1 cellular context compared by ENCODE assay signal in the genomic region with DNA sequence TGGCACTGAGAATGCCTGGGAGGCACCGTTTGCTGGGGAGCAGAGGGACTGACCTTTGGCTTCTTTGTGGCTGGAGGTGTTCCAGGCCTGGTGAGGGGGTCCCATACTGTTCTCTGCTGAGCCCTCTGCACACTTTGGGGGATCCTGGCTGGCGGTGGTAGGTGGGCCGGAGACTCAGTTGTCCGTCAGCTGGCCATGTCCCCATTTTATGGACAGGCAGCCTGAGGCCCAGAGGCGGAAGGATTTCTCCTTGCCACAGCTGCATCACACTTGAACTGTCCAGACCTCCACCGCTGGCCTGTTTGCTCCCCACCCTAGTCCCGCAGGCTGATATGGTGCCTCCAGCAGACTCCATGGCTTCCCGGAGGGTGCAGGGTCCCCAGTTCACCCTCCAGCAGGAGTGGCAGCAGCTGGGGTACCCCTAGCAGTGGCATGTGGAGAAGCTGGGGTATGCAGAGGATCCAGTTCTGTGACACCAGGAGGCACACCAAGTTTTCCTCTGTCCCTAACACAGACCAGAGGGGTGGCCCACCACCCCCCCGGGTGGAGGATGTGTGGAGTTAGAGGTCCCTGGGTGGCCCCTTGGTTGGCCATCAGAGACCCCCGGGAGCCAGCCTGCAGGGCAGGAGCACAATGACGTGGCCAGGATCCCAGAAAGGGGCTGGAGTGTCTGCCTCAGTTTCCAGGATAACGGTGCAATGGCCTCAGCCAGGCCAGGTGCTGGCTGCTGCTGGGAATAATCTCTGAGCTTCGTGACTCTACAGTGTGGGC.
TF ChIP-seq lines count a peak whose summit lies in the region.

No MANE protein-coding gene starts in this region.

TF ChIP-seq in K562, 482 proteins besides CTCF, POLR2A, EP300 and RAD21:
- TF ChIP-seq RBM25 (IDR thresholded peaks at IDR 0.05; ENCODE audit: low read depth, low read length, severe bottlenecking) = peak; percentile 28
- TF ChIP-seq RUNX1 (IDR thresholded peaks at IDR 0.05; ENCODE audit: low read depth) = no peak
- TF ChIP-seq KHSRP (IDR thresholded peaks at IDR 0.05) = no peak
- TF ChIP-seq, protein P1, sequence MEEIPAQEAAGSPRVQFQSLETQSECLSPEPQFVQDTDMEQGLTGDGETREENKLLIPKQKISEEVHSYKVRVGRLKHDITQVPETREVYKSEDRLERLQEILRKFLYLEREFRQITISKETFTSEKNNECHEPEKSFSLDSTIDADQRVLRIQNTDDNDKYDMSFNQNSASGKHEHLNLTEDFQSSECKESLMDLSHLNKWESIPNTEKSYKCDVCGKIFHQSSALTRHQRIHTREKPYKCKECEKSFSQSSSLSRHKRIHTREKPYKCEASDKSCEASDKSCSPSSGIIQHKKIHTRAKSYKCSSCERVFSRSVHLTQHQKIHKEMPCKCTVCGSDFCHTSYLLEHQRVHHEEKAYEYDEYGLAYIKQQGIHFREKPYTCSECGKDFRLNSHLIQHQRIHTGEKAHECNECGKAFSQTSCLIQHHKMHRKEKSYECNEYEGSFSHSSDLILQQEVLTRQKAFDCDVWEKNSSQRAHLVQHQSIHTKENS (CRISPR knock-in tag; IDR thresholded peaks at IDR 0.05) = no peak
- TF ChIP-seq ETS1 (conservative IDR thresholded peaks at IDR 0.05; ENCODE audit: control insufficient read depth, low read depth, low read length) = no peak
- TF ChIP-seq, protein P2, sequence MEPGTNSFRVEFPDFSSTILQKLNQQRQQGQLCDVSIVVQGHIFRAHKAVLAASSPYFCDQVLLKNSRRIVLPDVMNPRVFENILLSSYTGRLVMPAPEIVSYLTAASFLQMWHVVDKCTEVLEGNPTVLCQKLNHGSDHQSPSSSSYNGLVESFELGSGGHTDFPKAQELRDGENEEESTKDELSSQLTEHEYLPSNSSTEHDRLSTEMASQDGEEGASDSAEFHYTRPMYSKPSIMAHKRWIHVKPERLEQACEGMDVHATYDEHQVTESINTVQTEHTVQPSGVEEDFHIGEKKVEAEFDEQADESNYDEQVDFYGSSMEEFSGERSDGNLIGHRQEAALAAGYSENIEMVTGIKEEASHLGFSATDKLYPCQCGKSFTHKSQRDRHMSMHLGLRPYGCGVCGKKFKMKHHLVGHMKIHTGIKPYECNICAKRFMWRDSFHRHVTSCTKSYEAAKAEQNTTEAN (CRISPR knock-in tag; IDR thresholded peaks at IDR 0.05) = no peak
- TF ChIP-seq ZBTB11 (CRISPR knock-in tag; IDR thresholded peaks at IDR 0.05) = no peak
